ENCODE assay signal across 12 cellular contexts in genomic region chr9:114652776-114653555, GRCh38. TPM values are rescaled to one million over a fixed set of nuclear protein-coding genes. Genes with fewer than 3 reads are reported as not detected.
DNase-seq lines count a peak whose midpoint lies in the region; ATAC-seq, FAIRE-seq and TF ChIP-seq lines count a peak whose summit lies in the region.
"Had no signal": no experiment of that assay in that cellular context is flagged by ENCODE, and none has a peak within 500 bp of the region (broad histone marks: within the 10 kb centered on the region; RNA-seq: fewer than 3 reads in every experiment).

No MANE protein-coding gene starts in this region.

- H3K36me3 ChIP-seq in adrenal gland (replicated peaks in 1 of 2) (no peaks in the 10 kb centered on the region), prostate gland (no peaks in the 10 kb centered on the region)

- TF ChIP-seq POLR2A in adrenal gland (IDR thresholded peaks at IDR 0.05) (no peak), prostate gland (IDR thresholded peaks at IDR 0.05) (no peak)

- H3K4me3 ChIP-seq in adrenal gland: no peak overlapping the region
- no peak overlapping the region for H3K4me3 ChIP-seq in prostate gland

- ATAC-seq in GM19035 (IDR thresholded peaks at IDR 0.05; ENCODE audit: unreplicated experiment) (peak; percentile 12), HG03354 (IDR thresholded peaks at IDR 0.05; ENCODE audit: poor library complexity, severe bottlenecking, unreplicated experiment) (peak; percentile 34)

- H3K4me1 ChIP-seq in adrenal gland (replicated peaks in 1 of 2) (peaks cover 0 to 11% of the 10 kb centered on the region in 2 donors), prostate gland (replicated peaks) (no peaks in the 10 kb centered on the region)

- TF ChIP-seq CTCF in adrenal gland (IDR thresholded peaks at IDR 0.05): no peak
- TF ChIP-seq CTCF in prostate gland (IDR thresholded peaks at IDR 0.05): no peak

- H3K27ac ChIP-seq in adrenal gland: peak overlapping the region; percentile 38 to 78 (median 66)
- H3K27ac ChIP-seq in prostate gland: peak overlapping the region; percentile 23 to 30

- peak in 5 of 7 donors; percentile 25 to 54 (median 50) for DNase-seq in adrenal gland
- no peak for DNase-seq in prostate gland (ENCODE audit: low spot score)
- DNase-seq in HTR-8/SVneo (ENCODE audit: insufficient read length, low spot score): no peak
- no peak for DNase-seq in RCC 7860 (ENCODE audit: low spot score)
- no peak for DNase-seq in activated gamma-delta T cell (lab: John Stamatoyannopoulos, UW)
- DNase-seq in NCI-H1105 treated with DMSO at 0.1 percent for 48 hours (lab: John Stamatoyannopoulos, UW): no peak
- DNase-seq: cerebellar nuclear complex had no signal

- H3K9me3 ChIP-seq in adrenal gland (replicated peaks in 1 of 3): no peaks in the 10 kb centered on the region
- no peaks in the 10 kb centered on the region for H3K9me3 ChIP-seq in prostate gland

- H3K27me3 ChIP-seq in adrenal gland (no peaks in the 10 kb centered on the region), prostate gland (replicated peaks; ENCODE audit: insufficient read depth) (no peaks in the 10 kb centered on the region)

- intact Hi-C loops in adrenal gland (cut with DNase I) (loop anchor here (5.0 to 10.0 kb wide), 8 partner anchors 36 to 311 kb away; no protein-coding TSS in a partner anchor), prostate gland (cut with DNase I) (loop anchor here (2.0 to 10.0 kb wide), 4 partner anchors 68 to 244 kb away; partner anchors contain the start of gene ATP6V1G1)

- 33 to 53% (median 44%) methylated on average over 2 of the region's 2 CpGs for WGBS in adrenal gland, 4 donors
- 73% methylated on average over 2 of the region's 2 CpGs for WGBS in prostate gland

- FAIRE-seq in HTR-8/SVneo (lab: Jason Lieb, UNC): no peak
- no peak for FAIRE-seq in RCC 7860 (lab: Jason Lieb, UNC)
- FAIRE-seq: TTC549 had no signal

RNA-seq across cellular contexts. Expression of gene TEX53, which starts 4.6 kb away (rescaled TPM):
- total RNA-seq in adrenal gland: not detected
- polyA plus RNA-seq in adrenal gland: not detected
- not detected for total RNA-seq in prostate gland
- total RNA-seq: sciatic nerve, temporal lobe had no signal

RNA-seq across cellular contexts. Expression of gene TEX48, which starts 29.0 kb away (rescaled TPM):
- total RNA-seq in adrenal gland (not detected), prostate gland (not detected)
- not detected for polyA plus RNA-seq in adrenal gland
- total RNA-seq: sciatic nerve, temporal lobe had no signal

RNA-seq across cellular contexts. Expression of gene TMEM268, which starts 41.9 kb away (rescaled TPM):
- total RNA-seq in adrenal gland: 10 to 100 TPM; 12.8 to 20.5 (median 17.9) TPM
- polyA plus RNA-seq in adrenal gland: 10 to 100 TPM in 1 of 3 donors, 1 to 10 TPM in 2; 5.7 to 19.2 (median 6.8) TPM
- 10 to 100 TPM; 33.0 to 38.3 TPM for total RNA-seq in prostate gland

Comparison
In these comparisons a context has a peak if more than half of its experiments do, and no peak if none do; other contexts are left out.
1. DNase-seq: peak in adrenal gland (5 of 7); none in prostate gland (single experiment), HTR-8/SVneo (single experiment), RCC 7860 (single experiment), activated gamma-delta T cell (single experiment) and NCI-H1105 treated with DMSO at 0.1 percent for 48 hours (single experiment).